Comparison of ENCODE assay signal across 13 cellular contexts in the genomic region with DNA sequence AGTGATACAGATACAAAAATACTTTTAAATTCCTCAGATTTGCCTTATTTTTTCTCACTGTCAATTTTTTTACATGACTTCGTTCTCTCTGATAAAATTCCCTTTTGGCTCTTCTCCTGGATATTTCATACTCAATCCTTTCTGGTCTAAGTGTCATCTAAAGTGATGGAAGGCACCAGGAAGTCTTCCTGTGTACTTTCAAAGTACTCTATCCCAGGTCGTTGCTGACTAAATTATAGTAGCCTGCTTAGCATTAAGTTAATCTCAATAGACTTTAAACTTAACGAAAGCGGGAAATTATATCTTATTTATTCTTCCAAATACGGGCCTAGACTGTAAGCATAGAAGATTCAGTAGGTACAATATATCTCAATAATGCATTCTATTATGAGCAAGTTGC.
A peak's percentile ranks its signal among the peaks of the same experiment; 100 is the strongest.
DNase-seq lines count a peak whose midpoint lies in the region; ATAC-seq and TF ChIP-seq lines count a peak whose summit lies in the region.
"Had no signal": no experiment of that assay in that cellular context is flagged by ENCODE, and none has a peak within 500 bp of the region (broad histone marks: within the 10 kb centered on the region; RNA-seq: fewer than 3 reads in every experiment).

No MANE protein-coding gene starts in this region.

- H2AFZ ChIP-seq in SK-N-SH (ENCODE audit: low read depth): no peak overlapping the region

- H3K36me3 ChIP-seq in SK-N-SH (replicated peaks in 1 of 2; ENCODE audit: control insufficient read depth in 1 of 2, insufficient read depth in 2 of 2, low read length in 1 of 2) (no peaks in the 10 kb centered on the region), skeletal muscle satellite cell (ENCODE audit: insufficient read depth, low read length) (no peaks in the 10 kb centered on the region)
- H3K36me3 ChIP-seq: BLaER1 treated with 17β-estradiol and CSF1 and Interleukin-3, amounts not matched to agents 10 nM and 100 nM had no signal

- ATAC-seq in SK-N-SH treated with all-trans-retinoic acid at 6 μM for 48 hours (peak; percentile 71), GM21825 (IDR thresholded peaks at IDR 0.05; ENCODE audit: unreplicated experiment) (no peak)

- POLR2A ChIA-PET in SK-N-SH (lab: Yijun Ruan, JAX): no interaction called here

- H3K4me1 ChIP-seq in SK-N-SH (ENCODE audit: control insufficient read depth in 1 of 2, insufficient read depth in 2 of 2, low read depth in 1 of 2, low read length in 1 of 2) (no peaks in the 10 kb centered on the region), skeletal muscle satellite cell (ENCODE audit: control insufficient read depth, insufficient read depth, low read length) (peaks cover 19% of the 10 kb centered on the region)
- H3K4me1 ChIP-seq: Caco-2 had no signal

- DNase-seq in SK-N-SH: no peak
- peak; percentile 33 for DNase-seq in M059J (ENCODE audit: low read depth)
- peak; percentile 4 for DNase-seq in fibroblast of pulmonary artery (ENCODE audit: low read depth)
- no peak for DNase-seq in CD1c-positive myeloid dendritic cell (ENCODE audit: extremely low spot score)
- no peak for DNase-seq in activated gamma-delta T cell (lab: John Stamatoyannopoulos, UW)
- DNase-seq: Caco-2; CD4-positive, alpha-beta T cell; H9 had no signal

- H3K4me3 ChIP-seq in SK-N-SH (ENCODE audit: low read depth in 2 of 2, low read length in 1 of 2): no peak overlapping the region
- no peak overlapping the region for H3K4me3 ChIP-seq in fibroblast of pulmonary artery (replicated peaks; ENCODE audit: low read depth, low read length)
- H3K4me3 ChIP-seq in skeletal muscle satellite cell (ENCODE audit: low read length): no peak overlapping the region
- H3K4me3 ChIP-seq: BLaER1 treated with 17β-estradiol and CSF1 and Interleukin-3, amounts not matched to agents 10 nM and 100 nM had no signal

- no peaks in the 10 kb centered on the region for H3K9me3 ChIP-seq in SK-N-SH
- no peaks in the 10 kb centered on the region for H3K9me3 ChIP-seq in skeletal muscle satellite cell (replicated peaks; ENCODE audit: low read length)
- H3K9me3 ChIP-seq: Caco-2 had no signal

- CTCF ChIA-PET in SK-N-SH (lab: Yijun Ruan, JAX): no interaction called here

- H4K20me1 ChIP-seq in SK-N-SH (ENCODE audit: insufficient read depth): no peaks in the 10 kb centered on the region
- H4K20me1 ChIP-seq: BLaER1 treated with 17β-estradiol and CSF1 and Interleukin-3, amounts not matched to agents 10 nM and 100 nM had no signal

- TF ChIP-seq RAD21 in SK-N-SH (IDR thresholded peaks at IDR 0.05; ENCODE audit: low read length): no peak

- H3K4me2 ChIP-seq in SK-N-SH (no peak overlapping the region), skeletal muscle satellite cell (ENCODE audit: low read length) (no peak overlapping the region)
- H3K4me2 ChIP-seq: BLaER1 treated with 17β-estradiol and CSF1 and Interleukin-3, amounts not matched to agents 10 nM and 100 nM had no signal

- no peaks in the 10 kb centered on the region for H3K9me2 ChIP-seq in SK-N-SH

- TF ChIP-seq EP300 in SK-N-SH (IDR thresholded peaks at IDR 0.05; ENCODE audit: borderline replicate concordance in 1 of 2, low read depth in 1 of 2, low read length in 1 of 2): no peak

- no peaks in the 10 kb centered on the region for H3K79me2 ChIP-seq in SK-N-SH (ENCODE audit: insufficient read depth)

- no peak overlapping the region for H3K9ac ChIP-seq in SK-N-SH
- peak overlapping the region; percentile 9 for H3K9ac ChIP-seq in skeletal muscle satellite cell (ENCODE audit: low read depth, low read length)
- H3K9ac ChIP-seq: BLaER1 treated with 17β-estradiol and CSF1 and Interleukin-3, amounts not matched to agents 10 nM and 100 nM had no signal

- 0 out of 4 replicates have a peak overlapping the region, but pooled peaks of 1 of the 2 experiments have one; percentile 26 for H3K27ac ChIP-seq in SK-N-SH (ENCODE audit: low read depth in 2 of 2, low read length in 1 of 2)
- H3K27ac ChIP-seq: 22Rv1; BLaER1 treated with 17β-estradiol and CSF1 and Interleukin-3, amounts not matched to agents 10 nM and 100 nM had no signal

- H3F3A ChIP-seq in SK-N-SH (replicated peaks; ENCODE audit: insufficient read depth): no peaks in the 10 kb centered on the region

- H3K27me3 ChIP-seq in SK-N-SH (ENCODE audit: insufficient read depth) (no peaks in the 10 kb centered on the region), skeletal muscle satellite cell (ENCODE audit: control insufficient read depth, insufficient read depth, low read length) (no peaks in the 10 kb centered on the region)
- H3K27me3 ChIP-seq: BLaER1 treated with 17β-estradiol and CSF1 and Interleukin-3, amounts not matched to agents 10 nM and 100 nM had no signal

- TF ChIP-seq CTCF in SK-N-SH (IDR thresholded peaks at IDR 0.05): no peak
- no peak for TF ChIP-seq CTCF in fibroblast of pulmonary artery (IDR thresholded peaks at IDR 0.05; ENCODE audit: low read length, missing control alignments)

- WGBS in SK-N-SH (ENCODE audit: low lambda C conversion rate): 65% methylated on average over 5 of the region's 5 CpGs

TF ChIP-seq in SK-N-SH treated with all-trans-retinoic acid at 6 μM for 48 hours, 23 proteins besides CTCF, POLR2A, EP300 and RAD21:
- TF ChIP-seq RARB (CRISPR knock-in tag; IDR thresholded peaks at IDR 0.05): 0 out of 2 replicates have a peak, but pooled peaks have one; percentile 54
- TF ChIP-seq, protein P1, sequence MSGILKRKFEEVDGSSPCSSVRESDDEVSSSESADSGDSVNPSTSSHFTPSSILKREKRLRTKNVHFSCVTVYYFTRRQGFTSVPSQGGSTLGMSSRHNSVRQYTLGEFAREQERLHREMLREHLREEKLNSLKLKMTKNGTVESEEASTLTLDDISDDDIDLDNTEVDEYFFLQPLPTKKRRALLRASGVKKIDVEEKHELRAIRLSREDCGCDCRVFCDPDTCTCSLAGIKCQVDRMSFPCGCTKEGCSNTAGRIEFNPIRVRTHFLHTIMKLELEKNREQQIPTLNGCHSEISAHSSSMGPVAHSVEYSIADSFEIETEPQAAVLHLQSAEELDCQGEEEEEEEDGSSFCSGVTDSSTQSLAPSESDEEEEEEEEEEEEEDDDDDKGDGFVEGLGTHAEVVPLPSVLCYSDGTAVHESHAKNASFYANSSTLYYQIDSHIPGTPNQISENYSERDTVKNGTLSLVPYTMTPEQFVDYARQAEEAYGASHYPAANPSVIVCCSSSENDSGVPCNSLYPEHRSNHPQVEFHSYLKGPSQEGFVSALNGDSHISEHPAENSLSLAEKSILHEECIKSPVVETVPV (CRISPR knock-in tag; IDR thresholded peaks at IDR 0.05): no peak
- peak; percentile 90 for TF ChIP-seq TOX (CRISPR knock-in tag; IDR thresholded peaks at IDR 0.05; ENCODE audit: borderline replicate concordance)

TF ChIP-seq in SK-N-SH, 30 proteins besides CTCF, POLR2A, EP300 and RAD21:
- no peak for TF ChIP-seq ELF1 (IDR thresholded peaks at IDR 0.05)
- TF ChIP-seq TEAD4 (IDR thresholded peaks at IDR 0.05; ENCODE audit: borderline replicate concordance, insufficient read depth): no peak
- no peak for TF ChIP-seq RXRA (IDR thresholded peaks at IDR 0.05; ENCODE audit: borderline replicate concordance, low read depth)
- TF ChIP-seq YY1 (IDR thresholded peaks at IDR 0.05; ENCODE audit: low read depth): no peak
- TF ChIP-seq SIN3A (IDR thresholded peaks at IDR 0.05; ENCODE audit: borderline replicate concordance, low read depth, low read length): no peak
- no peak for TF ChIP-seq RFX5 (IDR thresholded peaks at IDR 0.05; ENCODE audit: low read length)
- TF ChIP-seq NRF1 (IDR thresholded peaks at IDR 0.05; ENCODE audit: low read depth, low read length): no peak
- TF ChIP-seq, protein P2, sequence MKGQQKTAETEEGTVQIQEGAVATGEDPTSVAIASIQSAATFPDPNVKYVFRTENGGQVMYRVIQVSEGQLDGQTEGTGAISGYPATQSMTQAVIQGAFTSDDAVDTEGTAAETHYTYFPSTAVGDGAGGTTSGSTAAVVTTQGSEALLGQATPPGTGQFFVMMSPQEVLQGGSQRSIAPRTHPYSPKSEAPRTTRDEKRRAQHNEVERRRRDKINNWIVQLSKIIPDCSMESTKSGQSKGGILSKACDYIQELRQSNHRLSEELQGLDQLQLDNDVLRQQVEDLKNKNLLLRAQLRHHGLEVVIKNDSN (IDR thresholded peaks at IDR 0.05; ENCODE audit: borderline replicate concordance, low read depth): no peak
- no peak for TF ChIP-seq GATA2 (CRISPR knock-in tag; IDR thresholded peaks at IDR 0.05)

Comparison
In these comparisons a context has a peak if more than half of its experiments do, and no peak if none do; other contexts are left out.
1. DNase-seq: peak in M059J (single experiment) and fibroblast of pulmonary artery (single experiment); none in SK-N-SH (single experiment), CD1c-positive myeloid dendritic cell (single experiment) and activated gamma-delta T cell (single experiment).